In genomic region chr4:154526151-154526550, GRCh38 we compare ENCODE assay signal across 20 cellular contexts. TPM values are rescaled to one million over a fixed set of nuclear protein-coding genes. Genes with fewer than 3 reads are reported as not detected.
DNase-seq lines count a peak whose midpoint lies in the region; ATAC-seq, FAIRE-seq and TF ChIP-seq lines count a peak whose summit lies in the region.
"Had no signal": no experiment of that assay in that cellular context is flagged by ENCODE, and none has a peak within 500 bp of the region (broad histone marks: within the 10 kb centered on the region; RNA-seq: fewer than 3 reads in every experiment).

No MANE protein-coding gene starts in this region.

- H3K4me2 ChIP-seq in K562 (ENCODE audit: insufficient read depth, low read length) = no peak overlapping the region

- WGBS in K562 (ENCODE audit: insufficient coverage, low coverage, missing lambda C conversion rate) = 0% methylated on average over 2 of the region's 2 CpGs
- 2 to 9% methylated on average over 2 of the region's 2 CpGs for WGBS in sigmoid colon, 2 donors

- POLR2A ChIA-PET in K562 (lab: Yijun Ruan, JAX) = interaction anchor here (1.1 kb wide), 1 partner anchor 40 kb away, joined by 3 read pairs; no protein-coding TSS in a partner anchor

- H3K9me3 ChIP-seq in K562 (replicated peaks; ENCODE audit: control insufficient read depth, insufficient read depth, low read depth, low read length) = no peaks in the 10 kb centered on the region
- H3K9me3 ChIP-seq in sigmoid colon = no peaks in the 10 kb centered on the region
- H3K9me3 ChIP-seq: upper lobe of left lung had no signal

- no TSS peak for BruUV-seq in K562 (replicated peaks; lab: Mats Ljungman, UMichigan)

- H3K27ac ChIP-seq in K562 (ENCODE audit: extremely low read depth, low read depth, low read length) (no peak overlapping the region), sigmoid colon (no peak overlapping the region)
- H3K27ac ChIP-seq: SK-N-MC, upper lobe of left lung had no signal

- CTCF ChIA-PET in K562 (lab: Yijun Ruan, JAX; ENCODE audit: low intra/inter-chr PET ratio) = no interaction called here

- no peak overlapping the region for H2AFZ ChIP-seq in K562 (ENCODE audit: low read depth, low read length)

- H3K36me3 ChIP-seq in K562 (ENCODE audit: control insufficient read depth, insufficient read depth, low read length) (no peaks in the 10 kb centered on the region), sigmoid colon (no peaks in the 10 kb centered on the region)
- H3K36me3 ChIP-seq: upper lobe of left lung had no signal

- no peak for TF ChIP-seq RAD21 in K562 (CRISPR knock-in tag; conservative IDR thresholded peaks at IDR 0.05 in 1 of 2, IDR thresholded peaks at IDR 0.05 in 1 of 2)

- H3K9ac ChIP-seq in K562 (ENCODE audit: insufficient read depth in 1 of 2, low read depth in 2 of 2, low read length in 2 of 2) = no peak overlapping the region

- H4K20me1 ChIP-seq in K562 (replicated peaks; ENCODE audit: control insufficient read depth, insufficient read depth, low read length) = no peaks in the 10 kb centered on the region

- TF ChIP-seq CTCF in NB4 (IDR thresholded peaks at IDR 0.05; ENCODE audit: low read depth, low read length) = no peak
- TF ChIP-seq CTCF in K562 (IDR thresholded peaks at IDR 0.05 in 2 of 3, conservative IDR thresholded peaks at IDR 0.05 in 1 of 3; ENCODE audit: insufficient read depth in 2 of 3, low read depth in 1 of 3, low read length in 3 of 3) = no peak
- no peak for TF ChIP-seq CTCF in sigmoid colon (IDR thresholded peaks at IDR 0.05)

- no peaks in the 10 kb centered on the region for H3K9me1 ChIP-seq in K562 (ENCODE audit: control insufficient read depth, insufficient read depth, low read length)

- H3K4me3 ChIP-seq in NB4 (ENCODE audit: low read depth, low read length) (no peak overlapping the region), K562 (no peak overlapping the region), sigmoid colon (no peak overlapping the region)
- H3K4me3 ChIP-seq: SK-N-MC, upper lobe of left lung had no signal

- H3K4me1 ChIP-seq in K562 (replicated peaks in 1 of 2; ENCODE audit: control insufficient read depth in 2 of 2, insufficient read depth in 2 of 2, low read length in 2 of 2) (no peaks in the 10 kb centered on the region), sigmoid colon (peaks cover 0 to 14% (median 12%) of the 10 kb centered on the region in 4 donors)
- H3K4me1 ChIP-seq: upper lobe of left lung had no signal

- DNase-seq in NB4 (ENCODE audit: low read depth) (peak; percentile 3), K562 (ENCODE audit: extremely low read depth in 1 of 4, low spot score in 3 of 4) (no peak), erythroblast (lab: John Stamatoyannopoulos, UW) (no peak), sigmoid colon (no peak)
- no peak for DNase-seq in activated CD8-positive, alpha-beta memory T cell treated with anti-CD3 and anti-CD28 coated beads, Interleukin-2, amount 50 U/mL, for 48 hours
- DNase-seq: activated CD4-positive, CD25-positive, alpha-beta regulatory T cell treated with anti-CD3 and anti-CD28 coated beads, Interleukin-2, amount 50 U/mL, for 72 hours; COR-L47; DND-41; effector memory CD8-positive, alpha-beta T cell; NCI-H1092 treated with DMSO at 0.1 percent for 48 hours; NCI-H2081 treated with DMSO at 0.1 percent for 48 hours; NCI-H510A treated with DMSO at 0.1 percent for 48 hours; stimulated activated CD4-positive, alpha-beta T cell treated with anti-CD3 and anti-CD28 coated beads, Interleukin-4, amount 100 ng/mL, for 24 hours; upper lobe of left lung had no signal

- in situ Hi-C loops in K562 (cut with MboI) = no loop called here

- peaks cover 0 to 9% of the 10 kb centered on the region in 2 experiments; a peak in 3 of 5 replicates for H3K27me3 ChIP-seq in K562 (ENCODE audit: control insufficient read depth in 2 of 2, insufficient read depth in 2 of 2, low read length in 2 of 2)
- H3K27me3 ChIP-seq in sigmoid colon = no peaks in the 10 kb centered on the region
- H3K27me3 ChIP-seq: upper lobe of left lung had no signal

- TF ChIP-seq POLR2A in NB4 (IDR thresholded peaks at IDR 0.05; ENCODE audit: extremely low read depth, insufficient read length) = no peak
- no peak for TF ChIP-seq POLR2A in K562 (conservative IDR thresholded peaks at IDR 0.05)
- TF ChIP-seq POLR2A in erythroblast (IDR thresholded peaks at IDR 0.05; ENCODE audit: low read length) = no peak
- TF ChIP-seq POLR2A in sigmoid colon (IDR thresholded peaks at IDR 0.05) = no peak

- no peak for FAIRE-seq in K562 (lab: Jason Lieb, UNC)
- FAIRE-seq: GM18507 had no signal

- ATAC-seq in GM18907 (IDR thresholded peaks at IDR 0.05; ENCODE audit: unreplicated experiment) = peak; percentile 55
- peak; percentile 66 for ATAC-seq in HG02870 (IDR thresholded peaks at IDR 0.05; ENCODE audit: unreplicated experiment)
- ATAC-seq in K562 = no peak
- no peak for ATAC-seq in HG03025 (IDR thresholded peaks at IDR 0.05; ENCODE audit: low FRiP score, unreplicated experiment)
- ATAC-seq: effector memory CD8-positive, alpha-beta T cell had no signal

- H3K79me2 ChIP-seq in K562 (ENCODE audit: control insufficient read depth, insufficient read depth, low read length) = no peaks in the 10 kb centered on the region

- TF ChIP-seq EP300 in K562 (IDR thresholded peaks at IDR 0.05; ENCODE audit: low read length) (no peak), sigmoid colon (IDR thresholded peaks at IDR 0.05) (no peak)

- intact Hi-C loops in K562 (cut with micrococcal nuclease) (no loop called here), sigmoid colon (cut with DNase I) (no loop called here)

TF ChIP-seq in K562, 482 proteins besides CTCF, POLR2A, EP300 and RAD21 (continues in another document):
- TF ChIP-seq ZNF586 (CRISPR knock-in tag; conservative IDR thresholded peaks at IDR 0.05) (no peak), NELFE (IDR thresholded peaks at IDR 0.05; ENCODE audit: insufficient read depth, insufficient read length) (no peak)

RNA-seq across cellular contexts. Expression of gene PLRG1, which starts 24.0 kb away (rescaled TPM):
- total RNA-seq in K562 (2011; cell fraction: chromatin; rRNA removed; ENCODE audit: low replicate concordance) = 71.5 and 148 TPM in 2 replicates
- total RNA-seq in K562 (2011; cell fraction: nucleolus; rRNA removed) = 34.5 and 37.6 TPM in 2 replicates
- 54.0 and 76.6 TPM in 2 replicates for total RNA-seq in K562 (2011; cell fraction: nucleoplasm; rRNA removed)
- 48.0 and 53.1 TPM in 2 replicates for total RNA-seq in K562 (2014; rRNA removed)
- total RNA-seq in K562 (2014; rRNA removed; fragmentation: Illumina TruSeq; extraction: Trizol) = 120 and 142 TPM in 2 replicates
- total RNA-seq in K562 (2015; rRNA removed; fragmentation: Illumina TruSeq; extraction: Trizol) = 67.3 and 68.9 TPM in 2 replicates
- total RNA-seq in K562 (2021) = 121 and 122 TPM in 2 replicates
- 141 and 204 TPM in 2 replicates for polyA plus RNA-seq in K562 (2011; rRNA removed)
- 73.8 and 75.2 TPM in 2 replicates for polyA plus RNA-seq in K562 (2011; cell fraction: cytosol; rRNA removed)
- 90.1 and 129 TPM in 2 replicates for polyA plus RNA-seq in K562 (2011; cell fraction: nucleus; rRNA removed)
- polyA plus RNA-seq in K562 (2012) = 100.0 and 100 TPM in 2 replicates
- polyA plus RNA-seq in K562 (2014; fragmentation: Illumina TruSeq; extraction: Trizol) = 114 and 116 TPM in 2 replicates
- polyA plus RNA-seq in K562 (2014; fragmentation: Nextera tagmentation; extraction: Ambion mirVana) = 100 to 1,000 TPM; 218 to 248 TPM
- 107 and 118 TPM in 2 replicates for polyA plus RNA-seq in K562 (2014; rRNA removed)
- 186 and 209 TPM in 2 replicates for polyA minus RNA-seq in K562 (2011; rRNA and poly(A)+ RNA removed)
- 29.1 and 65.3 TPM in 2 replicates for polyA minus RNA-seq in K562 (2011; cell fraction: cytosol; rRNA and poly(A)+ RNA removed)
- 64.1 and 138 TPM in 2 replicates for polyA minus RNA-seq in K562 (2011; cell fraction: nucleus; rRNA and poly(A)+ RNA removed)
- total RNA-seq in sigmoid colon = 10 to 100 TPM; 41.3 to 73.1 (median 44.8) TPM
- polyA plus RNA-seq in sigmoid colon = 10 to 100 TPM; 24.7 to 40.7 (median 34.8) TPM

RNA-seq across cellular contexts. Expression of gene DCHS2, which starts 34.6 kb away (rescaled TPM):
- total RNA-seq in K562 (2011; cell fraction: chromatin; rRNA removed; ENCODE audit: low replicate concordance) = 30.9 and 53.8 TPM in 2 replicates
- 26.5 and 31.7 TPM in 2 replicates for total RNA-seq in K562 (2011; cell fraction: nucleolus; rRNA removed)
- total RNA-seq in K562 (2011; cell fraction: nucleoplasm; rRNA removed) = 25.2 and 27.7 TPM in 2 replicates
- total RNA-seq in K562 (2014; rRNA removed) (5.5 and 5.7 TPM in 2 replicates), K562 (2014; rRNA removed; fragmentation: Illumina TruSeq; extraction: Trizol) (6.8 and 7.4 TPM in 2 replicates), K562 (2015; rRNA removed; fragmentation: Illumina TruSeq; extraction: Trizol) (5.7 and 5.8 TPM in 2 replicates), K562 (2021) (6.9 and 7.1 TPM in 2 replicates), sigmoid colon (10 to 100 TPM; 13.6 to 24.1 (median 17.2) TPM)
- polyA plus RNA-seq in K562 (2011; rRNA removed) (1.8 and 2.8 TPM in 2 replicates), K562 (2014; fragmentation: Illumina TruSeq; extraction: Trizol) (4.7 and 5.3 TPM in 2 replicates), K562 (2014; fragmentation: Nextera tagmentation; extraction: Ambion mirVana) (under 1 TPM; 0.49 to 0.92 TPM), K562 (2014; rRNA removed) (4.6 TPM in 2 replicates), sigmoid colon (under 1 TPM; under 0.01 to 0.61 (median under 0.01) TPM)
- 1.2 and 1.6 TPM in 2 replicates for polyA plus RNA-seq in K562 (2011; cell fraction: cytosol; rRNA removed)
- polyA plus RNA-seq in K562 (2011; cell fraction: nucleus; rRNA removed) = 4.2 and 7.1 TPM in 2 replicates
- polyA plus RNA-seq in K562 (2012) = 3.9 and 7.6 TPM in 2 replicates
- 6.5 and 7.1 TPM in 2 replicates for polyA minus RNA-seq in K562 (2011; rRNA and poly(A)+ RNA removed)
- 4.7 and 5.5 TPM in 2 replicates for polyA minus RNA-seq in K562 (2011; cell fraction: cytosol; rRNA and poly(A)+ RNA removed)
- 14.5 and 16.0 TPM in 2 replicates for polyA minus RNA-seq in K562 (2011; cell fraction: nucleus; rRNA and poly(A)+ RNA removed)

RNA-seq across cellular contexts. Expression of gene FGB, which starts 36.7 kb away (rescaled TPM):
- not detected in 2 replicates for total RNA-seq in K562 (2011; cell fraction: chromatin; rRNA removed; ENCODE audit: low replicate concordance)
- total RNA-seq in K562 (2011; cell fraction: nucleolus; rRNA removed) = not detected in 2 replicates
- total RNA-seq in K562 (2011; cell fraction: nucleoplasm; rRNA removed) = not detected in 2 replicates
- total RNA-seq in K562 (2014; rRNA removed) (not detected in 2 replicates), K562 (2014; rRNA removed; fragmentation: Illumina TruSeq; extraction: Trizol) (not detected in 2 replicates), K562 (2015; rRNA removed; fragmentation: Illumina TruSeq; extraction: Trizol) (not detected in 2 replicates), K562 (2021) (1.9 and 2.5 TPM in 2 replicates), sigmoid colon (not detected)
- polyA plus RNA-seq in K562 (2011; rRNA removed) (not detected in 2 replicates), K562 (2014; fragmentation: Illumina TruSeq; extraction: Trizol) (not detected in 2 replicates), K562 (2014; fragmentation: Nextera tagmentation; extraction: Ambion mirVana) (under 1 TPM; 0.07 to 0.13 TPM), K562 (2014; rRNA removed) (not detected in 2 replicates), sigmoid colon (under 1 TPM in 1 of 3 donors, not detected in 2; 0.67 TPM)
- polyA plus RNA-seq in K562 (2011; cell fraction: cytosol; rRNA removed) = 0.04 TPM in 2 replicates
- polyA plus RNA-seq in K562 (2011; cell fraction: nucleus; rRNA removed) = not detected in 2 replicates
- polyA plus RNA-seq in K562 (2012) = not detected in 2 replicates
- not detected in 2 replicates for polyA minus RNA-seq in K562 (2011; rRNA and poly(A)+ RNA removed)
- not detected in 2 replicates for polyA minus RNA-seq in K562 (2011; cell fraction: cytosol; rRNA and poly(A)+ RNA removed)
- polyA minus RNA-seq in K562 (2011; cell fraction: nucleus; rRNA and poly(A)+ RNA removed) = not detected in 2 replicates
- polyA plus RNA-seq: IgD-negative memory B cell had no signal

Comparison
In these comparisons a context has a peak if more than half of its experiments do, and no peak if none do; other contexts are left out.
1. ATAC-seq: peak in GM18907 (single experiment) and HG02870 (single experiment); none in K562 (single experiment) and HG03025 (single experiment).